13 cellular contexts compared by ENCODE assay signal in the genomic region with DNA sequence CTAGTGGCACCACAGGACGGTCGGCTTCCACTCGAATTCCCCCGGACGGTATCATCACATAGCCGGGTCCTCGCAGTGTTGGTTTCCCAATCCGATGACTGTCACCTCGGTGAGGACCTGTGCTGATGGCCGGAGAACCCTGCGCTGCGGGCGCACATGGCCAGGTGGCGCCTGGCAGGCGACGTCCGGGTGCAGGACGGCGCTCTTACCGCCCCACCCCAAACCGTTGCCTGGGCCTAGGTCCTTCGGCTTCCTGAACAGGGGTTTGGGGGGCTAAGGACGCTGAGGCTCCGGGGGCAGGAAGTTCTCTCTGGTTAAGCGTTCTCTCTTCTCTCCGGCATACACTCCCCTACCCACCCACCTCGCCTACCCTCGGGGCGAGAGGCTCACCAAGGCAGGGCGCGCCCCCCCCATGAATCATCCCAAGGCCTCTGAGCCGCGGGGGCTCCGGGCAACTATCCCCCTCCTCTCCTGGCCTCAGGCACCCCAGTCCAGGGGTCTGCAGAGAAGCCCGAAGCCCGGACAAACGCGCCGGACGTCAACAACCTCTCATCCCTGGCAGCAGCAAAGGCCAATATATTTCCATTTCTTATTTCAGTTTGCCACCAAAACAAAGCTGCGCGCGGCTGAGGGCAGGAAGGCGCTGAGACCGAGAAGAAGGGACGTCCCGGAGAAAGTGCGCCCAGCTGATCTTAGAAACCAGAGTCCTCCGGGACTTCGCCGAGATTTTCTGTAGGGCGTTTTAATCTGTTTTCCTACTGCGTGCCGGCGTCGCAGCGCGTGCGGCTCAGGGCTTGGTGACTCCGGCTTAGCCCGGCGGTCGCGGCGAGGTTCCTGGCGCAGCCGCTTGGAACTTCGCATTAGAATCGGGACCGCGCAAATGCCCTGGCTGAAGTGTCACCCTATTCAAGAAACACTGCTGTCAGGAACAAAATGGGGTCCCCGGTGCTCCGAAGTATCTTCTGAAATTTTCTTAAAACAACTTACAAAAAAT. TPM values are rescaled to one million over a fixed set of nuclear protein-coding genes. Genes with fewer than 3 reads are reported as not detected.
DNase-seq lines count a peak whose midpoint lies in the region; ATAC-seq and TF ChIP-seq lines count a peak whose summit lies in the region.
"Had no signal": no experiment of that assay in that cellular context is flagged by ENCODE, and none has a peak within 500 bp of the region (broad histone marks: within the 10 kb centered on the region; RNA-seq: fewer than 3 reads in every experiment).

No MANE protein-coding gene starts in this region.

- peaks cover 0 to 5% of the 10 kb centered on the region in 2 donors for H3K36me3 Mint-ChIP-seq in CD14-positive monocyte
- no peaks in the 10 kb centered on the region for H3K36me3 Mint-ChIP-seq in nephron progenitor cell (ENCODE audit: low read depth)

- peak overlapping the region; percentile 83 to 97 for H3K4me3 Mint-ChIP-seq in CD14-positive monocyte
- H3K4me3 Mint-ChIP-seq in nephron progenitor cell = peak overlapping the region; percentile 69

- H3K4me1 Mint-ChIP-seq in CD14-positive monocyte = peaks cover 31% of the 10 kb centered on the region
- H3K4me1 Mint-ChIP-seq in nephron progenitor cell = peaks cover 40% of the 10 kb centered on the region

- no peak for ATAC-seq in GM18520 (IDR thresholded peaks at IDR 0.05; ENCODE audit: unreplicated experiment)
- ATAC-seq in HG02884 (IDR thresholded peaks at IDR 0.05; ENCODE audit: unreplicated experiment) = no peak
- ATAC-seq in GM21576 (IDR thresholded peaks at IDR 0.05; ENCODE audit: unreplicated experiment) = no peak
- ATAC-seq: activated naive CD4-positive, alpha-beta T cell treated with anti-CD3 and anti-CD28 coated beads, Interleukin-2, amount 50 U/mL, for 72 hours; left ventricle myocardium superior had no signal

- H3K27ac ChIP-seq in HUES6 (ENCODE audit: low read depth, low read length) (no peak overlapping the region), dorsolateral prefrontal cortex (peak overlapping the region in 4 of 59 donors; percentile 44 to 76 (median 62))
- H3K27ac ChIP-seq: epithelial cell of prostate had no signal

- H3K27me3 Mint-ChIP-seq in CD14-positive monocyte (ENCODE audit: low read depth in 3 of 3) (peaks cover 83 to 94% (median 92%) of the 10 kb centered on the region in 3 donors), nephron progenitor cell (ENCODE audit: low read depth, poor library complexity) (peaks cover 99% of the 10 kb centered on the region)

- H3K9me3 Mint-ChIP-seq in CD14-positive monocyte (peaks cover 0 to 28% (median 6%) of the 10 kb centered on the region in 7 donors), nephron progenitor cell (no peaks in the 10 kb centered on the region)
- H3K9me3 Mint-ChIP-seq: activated naive CD4-positive, alpha-beta T cell treated with anti-CD3 and anti-CD28 coated beads, Interleukin-2, amount 50 U/mL, for 72 hours had no signal

- DNase-seq in CD14-positive monocyte (ENCODE audit: low spot score) (no peak), dorsolateral prefrontal cortex (no peak), nephron progenitor cell (peak; percentile 56), COR-L47 (lab: John Stamatoyannopoulos, UW) (no peak)
- DNase-seq: left ventricle myocardium superior had no signal

- intact Hi-C loops in CD14-positive monocyte (cut with micrococcal nuclease) = no loop called here
- intact Hi-C loops in dorsolateral prefrontal cortex (cut with DNase I) = no loop called here

- H3K27ac Mint-ChIP-seq in CD14-positive monocyte = no peak overlapping the region
- H3K27ac Mint-ChIP-seq in nephron progenitor cell = no peak overlapping the region
- H3K27ac Mint-ChIP-seq: activated naive CD4-positive, alpha-beta T cell treated with anti-CD3 and anti-CD28 coated beads, Interleukin-2, amount 50 U/mL, for 72 hours had no signal

- H3K36me3 ChIP-seq in HUES6 (ENCODE audit: control insufficient read depth, insufficient read depth, low read length) = no peaks in the 10 kb centered on the region

- no peak overlapping the region for H3K9ac ChIP-seq in HUES6 (ENCODE audit: low read length)

- H3K27me3 ChIP-seq in HUES6 (ENCODE audit: control insufficient read depth, insufficient read depth, low read length) (peaks cover 100% of the 10 kb centered on the region), dorsolateral prefrontal cortex (peaks cover 4 to 85% (median 68%) of the 10 kb centered on the region in 45 donors)

- TF ChIP-seq CTCF in CD14-positive monocyte (IDR thresholded peaks at IDR 0.05) = no peak
- TF ChIP-seq CTCF in dorsolateral prefrontal cortex (IDR thresholded peaks at IDR 0.05 in 54 of 56, conservative IDR thresholded peaks at IDR 0.05 in 2 of 56; ENCODE audit: low read depth in 1 of 56, partially characterized antibody in 56 of 56) = no peak
- TF ChIP-seq CTCF in nephron progenitor cell (IDR thresholded peaks at IDR 0.05) = no peak

- no peaks in the 10 kb centered on the region for H3K9me3 ChIP-seq in HUES6 (ENCODE audit: control insufficient read depth, insufficient read depth, low read depth, low read length)

- H3K4me3 ChIP-seq in HUES6 (ENCODE audit: low read depth, low read length) = peak overlapping the region; percentile 30
- H3K4me3 ChIP-seq in dorsolateral prefrontal cortex = peak overlapping the region in 34 of 59 donors; percentile 8 to 77 (median 42)

- H3K4me1 ChIP-seq in HUES6 (ENCODE audit: control insufficient read depth, insufficient read depth, low read length) = peaks cover 32% of the 10 kb centered on the region

RNA-seq across cellular contexts. Expression of gene ALX4, which starts 5.6 kb away (rescaled TPM):
- not detected for polyA plus RNA-seq in CD14-positive monocyte
- total RNA-seq in dorsolateral prefrontal cortex = 1 to 10 TPM in 7 of 120 experiments, under 1 TPM in 83, not detected in 30; 0.06 to 2.1 (median 0.25) TPM
- total RNA-seq: activated naive CD4-positive, alpha-beta T cell treated with anti-CD3 and anti-CD28 coated beads, Interleukin-2, amount 50 U/mL, for 72 hours; T-helper 1 cell treated with Interleukin-12 subunit alpha and Interleukin-12 subunit beta and Interleukin-4 antibody, amounts not matched to agents 30 ng/mL and 1 ng/mL, for 36 hours; ureter had no signal
